In genomic region chr10:92074126-92074887, GRCh38 we compare ENCODE assay signal across 10 cellular contexts.
A peak's percentile ranks its signal among the peaks of the same experiment; 100 is the strongest.
DNase-seq lines count a peak whose midpoint lies in the region; ATAC-seq, FAIRE-seq and TF ChIP-seq lines count a peak whose summit lies in the region.
"Had no signal": no experiment of that assay in that cellular context is flagged by ENCODE, and none has a peak within 500 bp of the region (broad histone marks: within the 10 kb centered on the region; RNA-seq: fewer than 3 reads in every experiment).

No MANE protein-coding gene starts in this region.

- RAD21 ChIA-PET in GM12878 (lab: Charles Lee; ENCODE audit: unreplicated experiment): interaction anchor here (0.6 to 1.1 kb wide), 3 partner anchors 14 to 167 kb away, joined by 3 read pairs; no protein-coding TSS in a partner anchor

- in situ Hi-C loops in GM12878 (cut with MboI): no loop called here

- peak; percentile 31; the same call in 1 of the 2 replicates for TF ChIP-seq RAD21 in GM12878 (IDR thresholded peaks at IDR 0.05; ENCODE audit: insufficient read depth, low read depth, low read length)
- TF ChIP-seq RAD21 in liver (IDR thresholded peaks at IDR 0.05): peak; percentile 45 to 59

- POLR2A ChIA-PET in GM12878 (lab: Charles Lee): no interaction called here

- H3K79me2 ChIP-seq in DND-41 (ENCODE audit: insufficient read depth, low read length): no peaks in the 10 kb centered on the region
- no peaks in the 10 kb centered on the region for H3K79me2 ChIP-seq in Loucy (ENCODE audit: insufficient read depth, low read length)
- H3K79me2 ChIP-seq in GM12878 (ENCODE audit: control insufficient read depth, insufficient read depth, low read length): no peaks in the 10 kb centered on the region

- no peak overlapping the region for H3K27ac ChIP-seq in DND-41 (ENCODE audit: low read length)
- H3K27ac ChIP-seq in GM12878 (ENCODE audit: control insufficient read depth, insufficient read depth): no peak overlapping the region
- H3K27ac ChIP-seq in liver (ENCODE audit: low read depth in 1 of 2, low read length in 2 of 2): no peak overlapping the region

- H3K4me2 ChIP-seq in DND-41 (ENCODE audit: insufficient read depth, low read length) (no peak overlapping the region), Loucy (ENCODE audit: low read depth, low read length, poor library complexity, severe bottlenecking) (no peak overlapping the region), GM12878 (ENCODE audit: control insufficient read depth, insufficient read depth) (no peak overlapping the region)

- H3K9me2 ChIP-seq in Loucy (replicated peaks; ENCODE audit: low read depth, low read length): no peaks in the 10 kb centered on the region

- no peak for TF ChIP-seq EP300 in GM12878 (IDR thresholded peaks at IDR 0.05; ENCODE audit: borderline replicate concordance in 1 of 2, control insufficient read depth in 1 of 2, low read depth in 2 of 2, low read length in 2 of 2)

- H3K4me1 ChIP-seq in DND-41 (ENCODE audit: insufficient read depth, low read length) (no peaks in the 10 kb centered on the region), Loucy (ENCODE audit: insufficient read depth, low read length, poor library complexity, severe bottlenecking) (no peaks in the 10 kb centered on the region), GM12878 (ENCODE audit: control insufficient read depth, insufficient read depth, low read length) (no peaks in the 10 kb centered on the region), liver (ENCODE audit: control insufficient read depth in 4 of 4, insufficient read depth in 4 of 4, low read length in 3 of 4) (peaks cover 0 to 8% (median 6%) of the 10 kb centered on the region in 4 donors)

- DNase-seq in DND-41: no peak
- no peak for DNase-seq in GM12878 (ENCODE audit: low read depth, low spot score)
- no peak for DNase-seq in nucleus accumbens (lab: John Stamatoyannopoulos, UW)
- no peak for DNase-seq in GM19238 (ENCODE audit: insufficient read length, low spot score)
- DNase-seq in NCI-H2081 treated with DMSO at 0.1 percent for 48 hours (lab: John Stamatoyannopoulos, UW): no peak
- DNase-seq: NCI-H69 had no signal

- H3K36me3 ChIP-seq in DND-41 (ENCODE audit: insufficient read depth, low read length) (no peaks in the 10 kb centered on the region), Loucy (ENCODE audit: insufficient read depth, low read length) (no peaks in the 10 kb centered on the region; the same call in 1 of the 2 replicates), GM12878 (ENCODE audit: control insufficient read depth in 2 of 2, insufficient read depth in 2 of 2, low read length in 1 of 2) (no peaks in the 10 kb centered on the region), liver (ENCODE audit: control insufficient read depth in 4 of 4, insufficient read depth in 3 of 4, low read depth in 1 of 4, low read length in 3 of 4) (peaks cover 4 to 17% (median 12%) of the 10 kb centered on the region in 4 donors)

- TF ChIP-seq CTCF in DND-41 (IDR thresholded peaks at IDR 0.05; ENCODE audit: borderline replicate concordance, extremely low read depth, low read length, poor library complexity, severe bottlenecking) (peak; percentile 35), Loucy (conservative IDR thresholded peaks at IDR 0.05; ENCODE audit: low read length) (peak; percentile 52), GM12878 (IDR thresholded peaks at IDR 0.05 in 2 of 3, conservative IDR thresholded peaks at IDR 0.05 in 1 of 3; ENCODE audit: control insufficient read depth in 2 of 3, extremely low read depth in 1 of 3, insufficient read depth in 1 of 3, low read depth in 3 of 3, low read length in 3 of 3) (peak in 1 of 3 experiments; percentile 16; a peak in 1 of 6 replicates), liver (IDR thresholded peaks at IDR 0.05; ENCODE audit: low read depth, low read length, missing input control) (peak; percentile 15)

- no peak overlapping the region for H3K9ac ChIP-seq in DND-41 (ENCODE audit: low read depth, low read length)
- no peak overlapping the region for H3K9ac ChIP-seq in Loucy (ENCODE audit: low read depth, low read length, poor library complexity, severe bottlenecking)
- no peak overlapping the region for H3K9ac ChIP-seq in GM12878 (ENCODE audit: control insufficient read depth, insufficient read depth, low read length)
- no peak overlapping the region for H3K9ac ChIP-seq in liver (ENCODE audit: low read depth in 1 of 2, low read length in 2 of 2)

- H4K20me1 ChIP-seq in DND-41 (ENCODE audit: insufficient read depth, low read length): no peaks in the 10 kb centered on the region
- no peaks in the 10 kb centered on the region for H4K20me1 ChIP-seq in Loucy (ENCODE audit: insufficient read depth, low read length, poor library complexity, severe bottlenecking)
- H4K20me1 ChIP-seq in GM12878 (ENCODE audit: control insufficient read depth, insufficient read depth): no peaks in the 10 kb centered on the region

- 67% methylated on average over 6 of the region's 6 CpGs for WGBS in GM12878 (ENCODE audit: insufficient coverage, insufficient replicate concordance, low lambda C conversion rate, missing lambda C conversion rate)
- WGBS in liver: 76% methylated on average over 6 of the region's 6 CpGs

- H2AFZ ChIP-seq in DND-41 (ENCODE audit: low read depth, low read length) (no peak overlapping the region), Loucy (ENCODE audit: low read length) (no peak overlapping the region), GM12878 (ENCODE audit: control insufficient read depth, low read depth, low read length) (no peak overlapping the region)

- H3K27me3 ChIP-seq in DND-41 (ENCODE audit: insufficient read depth, low read length, poor library complexity) (no peaks in the 10 kb centered on the region), Loucy (ENCODE audit: insufficient read depth, low read length, poor library complexity, severe bottlenecking) (no peaks in the 10 kb centered on the region), GM12878 (replicated peaks in 1 of 2; ENCODE audit: control insufficient read depth in 2 of 2, insufficient read depth in 2 of 2, low read length in 1 of 2) (no peaks in the 10 kb centered on the region), liver (ENCODE audit: control insufficient read depth in 4 of 4, insufficient read depth in 4 of 4, low read length in 3 of 4) (no peaks in the 10 kb centered on the region)

- BruUV-seq in GM12878 (replicated peaks; lab: Mats Ljungman, UMichigan): no TSS peak

- CTCF ChIA-PET in GM12878 (lab: Yijun Ruan, JAX): interaction anchor here (0.6 to 2.2 kb wide), 8 partner anchors 11 to 407 kb away, joined by 3 to 16 read pairs (median 4); no protein-coding TSS in a partner anchor

- no peaks in the 10 kb centered on the region for H3K9me3 ChIP-seq in DND-41 (ENCODE audit: insufficient read depth, low read length, severe bottlenecking)
- no peaks in the 10 kb centered on the region for H3K9me3 ChIP-seq in Loucy (ENCODE audit: insufficient read depth, low read depth, low read length)
- H3K9me3 ChIP-seq in GM12878 (replicated peaks; ENCODE audit: control insufficient read depth, insufficient read depth, low read length): no peaks in the 10 kb centered on the region
- H3K9me3 ChIP-seq in liver (ENCODE audit: control insufficient read depth in 4 of 4, low read length in 3 of 4): no peaks in the 10 kb centered on the region

- no peak overlapping the region for H3K4me3 ChIP-seq in DND-41 (ENCODE audit: low read depth in 1 of 2, low read length in 2 of 2)
- no peak overlapping the region for H3K4me3 ChIP-seq in Loucy (ENCODE audit: low read length, poor library complexity, severe bottlenecking)
- no peak overlapping the region for H3K4me3 ChIP-seq in GM12878
- no peak overlapping the region for H3K4me3 ChIP-seq in liver (ENCODE audit: low read depth in 1 of 3, low read length in 3 of 3)

- SMC1A ChIA-PET in GM12878 (lab: Charles Lee; ENCODE audit: uncharacterized antibody, unreplicated experiment): interaction anchor here (0.6 to 1.5 kb wide), 7 partner anchors 12 to 360 kb away, joined by 3 to 5 read pairs (median 4); no protein-coding TSS in a partner anchor

- FAIRE-seq in GM12878 (lab: Jason Lieb, UNC): no peak
- FAIRE-seq: G401.6 had no signal

- no peak for TF ChIP-seq POLR2A in GM12878 (IDR thresholded peaks at IDR 0.05; ENCODE audit: low read depth, low read length)

- no peak for ATAC-seq in DND-41 (ENCODE audit: insufficient read depth, low read depth)
- peak; percentile 55 for ATAC-seq in GM12878
- no peak for ATAC-seq in HG03469 (IDR thresholded peaks at IDR 0.05; ENCODE audit: unreplicated experiment)

- intact Hi-C loops in GM12878 (cut with micrococcal nuclease; ENCODE audit: unreplicated experiment): no loop called here

- no peaks in the 10 kb centered on the region for H3F3A ChIP-seq in Loucy (ENCODE audit: low read depth)

TF ChIP-seq in GM12878, 131 proteins besides CTCF, POLR2A, EP300 and RAD21:
- TF ChIP-seq SUPT20H (IDR thresholded peaks at IDR 0.05; ENCODE audit: borderline replicate concordance, control insufficient read depth, low read depth, low read length) (no peak), ZNF24 (IDR thresholded peaks at IDR 0.05) (peak; percentile 72)

TF ChIP-seq in liver, 16 proteins besides CTCF, POLR2A, EP300 and RAD21 (continues in another document):
- TF ChIP-seq REST (IDR thresholded peaks at IDR 0.05) (no peak), HNF4G (IDR thresholded peaks at IDR 0.05) (peak; percentile 66), FOXA1 (IDR thresholded peaks at IDR 0.05) (no peak), SP1 (IDR thresholded peaks at IDR 0.05) (no peak), TAF1 (conservative IDR thresholded peaks at IDR 0.05) (no peak)
